ENCODE assay signal across 8 cellular contexts in genomic region chr1:172746091-172746949, GRCh38.
DNase-seq lines count a peak whose midpoint lies in the region; ATAC-seq and TF ChIP-seq lines count a peak whose summit lies in the region.

No MANE protein-coding gene starts in this region.

- peaks cover 19% of the 10 kb centered on the region for H3K4me1 ChIP-seq in SJSA1 (replicated peaks)

- peak; percentile 85 for ATAC-seq in GM19351 (IDR thresholded peaks at IDR 0.05; ENCODE audit: unreplicated experiment)
- peak; percentile 87 for ATAC-seq in HG03342 (IDR thresholded peaks at IDR 0.05; ENCODE audit: unreplicated experiment)

- DNase-seq in CMK (ENCODE audit: low read depth) (peak; percentile 73), SJSA1 (ENCODE audit: low read depth in 1 of 2, low spot score in 2 of 2) (peak; percentile 56 to 88), coronary artery (ENCODE audit: low spot score) (no peak), myocyte (ENCODE audit: low read depth) (peak; percentile 97), DMS79 (lab: John Stamatoyannopoulos, UW) (no peak), HEK293T (ENCODE audit: extremely low spot score) (no peak)

- POLR2A ChIA-PET in HEK293T (lab: Yijun Ruan, JAX) = no interaction called here

- CTCF ChIA-PET in HEK293T (lab: Yijun Ruan, JAX) = no interaction called here

- H3K36me3 ChIP-seq in SJSA1 = no peaks in the 10 kb centered on the region

- no peak overlapping the region for H3K4me3 ChIP-seq in SJSA1
- no peak overlapping the region for H3K4me3 ChIP-seq in coronary artery

- no peak for TF ChIP-seq CTCF in coronary artery (IDR thresholded peaks at IDR 0.05)

- no peak overlapping the region for H3K27ac ChIP-seq in SJSA1
- H3K27ac ChIP-seq in coronary artery = peak overlapping the region; percentile 28 to 55

- H3K9me3 ChIP-seq in SJSA1 (replicated peaks) = no peaks in the 10 kb centered on the region

- H3K27me3 ChIP-seq in SJSA1 (replicated peaks) = peaks cover 6% of the 10 kb centered on the region

TF ChIP-seq in HEK293T, 16 proteins besides CTCF, POLR2A, EP300 and RAD21:
- TF ChIP-seq PKNOX1 (IDR thresholded peaks at IDR 0.05) (no peak), HDGF (IDR thresholded peaks at IDR 0.05; ENCODE audit: borderline replicate concordance) (no peak), FOXA1 (IDR thresholded peaks at IDR 0.05) (no peak), SP1 (IDR thresholded peaks at IDR 0.05) (no peak), NFRKB (IDR thresholded peaks at IDR 0.05) (no peak), L3MBTL2 (conservative IDR thresholded peaks at IDR 0.05) (no peak), BHLHE40 (IDR thresholded peaks at IDR 0.05; ENCODE audit: borderline replicate concordance) (no peak), FOXK2 (IDR thresholded peaks at IDR 0.05) (no peak), TARDBP (IDR thresholded peaks at IDR 0.05) (no peak), ZNF384 (IDR thresholded peaks at IDR 0.05) (no peak), ELF4 (IDR thresholded peaks at IDR 0.05) (no peak), LEF1 (IDR thresholded peaks at IDR 0.05; ENCODE audit: borderline replicate concordance) (no peak)
TF ChIP-seq in HEK293T: peak in this region for 0.

Comparison
In these comparisons a context has a peak if more than half of its experiments do, and no peak if none do; other contexts are left out.
1. DNase-seq: peak in CMK (single experiment), SJSA1 (2 of 2) and myocyte (single experiment); none in coronary artery (single experiment), DMS79 (single experiment) and HEK293T (single experiment).